In the genomic region with DNA sequence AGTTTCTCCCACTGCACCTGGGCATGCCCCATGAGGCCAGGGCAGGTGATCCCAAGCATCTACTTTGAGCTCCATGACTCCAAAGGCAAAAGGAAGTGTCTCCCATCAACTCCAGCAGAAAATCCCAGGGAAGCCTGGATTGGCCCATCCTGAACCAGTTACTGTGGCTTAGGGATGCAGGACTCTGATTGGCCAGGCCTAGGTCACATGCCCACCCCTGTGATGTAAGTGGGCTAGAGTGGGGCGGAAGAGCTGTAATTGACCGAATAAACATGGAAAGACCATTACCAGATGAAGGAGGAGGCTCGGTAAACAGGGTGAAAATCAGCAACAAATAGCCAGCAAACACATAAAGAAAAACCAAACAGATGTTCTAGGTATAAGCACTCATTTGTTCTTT, we compare ENCODE assay signal across 26 cellular contexts. TPM values are rescaled to one million over a fixed set of nuclear protein-coding genes. Genes with fewer than 3 reads are reported as not detected.
DNase-seq lines count a peak whose midpoint lies in the region; ATAC-seq and TF ChIP-seq lines count a peak whose summit lies in the region.
"Had no signal": no experiment of that assay in that cellular context is flagged by ENCODE, and none has a peak within 500 bp of the region (broad histone marks: within the 10 kb centered on the region; RNA-seq: fewer than 3 reads in every experiment).

No MANE protein-coding gene starts in this region.

- H3K4me1 Mint-ChIP-seq in MCF 10A (ENCODE audit: insufficient read depth, unreplicated experiment) (peaks cover 24% of the 10 kb centered on the region), chondrocyte (ENCODE audit: low read depth) (peaks cover 9% of the 10 kb centered on the region)
- no peaks in the 10 kb centered on the region for H3K4me1 Mint-ChIP-seq in activated T-helper 17 cell treated with anti-CD3 and anti-CD28 coated beads, Interleukin-2, amount 50 U/mL, for 72 hours

- intact Hi-C loops in MCF 10A (cut with micrococcal nuclease) (no loop called here), breast epithelium (cut with DNase I; ENCODE audit: low total_unique reads) (no loop called here), spleen (cut with DNase I; ENCODE audit: low total_unique reads) (no loop called here), OCI-LY7 (cut with micrococcal nuclease; ENCODE audit: unreplicated experiment) (no loop called here)

- peak overlapping the region; percentile 92 for H3K27ac Mint-ChIP-seq in MCF 10A (ENCODE audit: low read depth, unreplicated experiment)
- no peak overlapping the region for H3K27ac Mint-ChIP-seq in chondrocyte (ENCODE audit: unreplicated experiment)
- no peak overlapping the region for H3K27ac Mint-ChIP-seq in activated T-helper 17 cell treated with anti-CD3 and anti-CD28 coated beads, Interleukin-2, amount 50 U/mL, for 72 hours
- H3K27ac Mint-ChIP-seq: CD4-positive, alpha-beta T cell; HFFc6 had no signal

- BruUV-seq in MCF 10A (replicated peaks; lab: Mats Ljungman, UMichigan): no TSS peak
- no TSS peak for BruUV-seq in OCI-LY7 (replicated peaks; lab: Mats Ljungman, UMichigan)

- H3K9me2 ChIP-seq in OCI-LY7 (ENCODE audit: insufficient read depth, low read length): no peaks in the 10 kb centered on the region

- CTCF ChIA-PET in MCF 10A (lab: Yijun Ruan, JAX): interaction anchor here (0.6 kb wide), 2 partner anchors 343 to 1434 kb away, joined by 3 to 4 read pairs; no protein-coding TSS in a partner anchor
- CTCF ChIA-PET in OCI-LY7 (lab: Charles Lee; ENCODE audit: unreplicated experiment): no interaction called here

- H3K4me1 ChIP-seq in breast epithelium (no peaks in the 10 kb centered on the region), spleen (no peaks in the 10 kb centered on the region), OCI-LY7 (ENCODE audit: insufficient read depth, low read length, poor library complexity, severe bottlenecking) (no peaks in the 10 kb centered on the region)
- H3K4me1 ChIP-seq: BLaER1, HAP-1 had no signal

- DNase-seq in MCF 10A (ENCODE audit: unreplicated experiment): no peak
- DNase-seq in breast epithelium (ENCODE audit: low spot score in 2 of 2): no peak
- DNase-seq in chondrocyte (ENCODE audit: low spot score): peak; percentile 10
- DNase-seq in spleen: peak; percentile 2
- DNase-seq in DMS53 treated with DMSO at 0.1 percent for 48 hours (lab: John Stamatoyannopoulos, UW; ENCODE audit: unreplicated experiment): no peak
- DNase-seq in OCI-LY7 (ENCODE audit: low spot score): no peak
- DNase-seq: CD4-positive, alpha-beta T cell; COR-L47; DMS53; GOT3; HFFc6; KG1; NCI-H1048; NCI-H1417; NCI-H1694 treated with DMSO at 0.1 percent for 48 hours; NCI-H2081 treated with DMSO at 0.1 percent for 48 hours; NCI-H2171 treated with DMSO at 0.1 percent for 48 hours; NCI-H345; NCI-H510A treated with DMSO at 0.1 percent for 48 hours; NCI-H82; RPMI8226; SHP77 had no signal

- H3K4me3 ChIP-seq in breast epithelium: no peak overlapping the region
- no peak overlapping the region for H3K4me3 ChIP-seq in spleen
- no peak overlapping the region for H3K4me3 ChIP-seq in OCI-LY7 (ENCODE audit: low read depth, low read length, poor library complexity, severe bottlenecking)
- H3K4me3 ChIP-seq: BLaER1, HAP-1 had no signal

- no peak overlapping the region for H3K4me2 ChIP-seq in OCI-LY7 (ENCODE audit: low read length)
- H3K4me2 ChIP-seq: BLaER1 had no signal

- H3K36me3 Mint-ChIP-seq in MCF 10A (ENCODE audit: insufficient read depth, unreplicated experiment) (no peaks in the 10 kb centered on the region), chondrocyte (ENCODE audit: low read depth) (peaks cover 3% of the 10 kb centered on the region)
- no peaks in the 10 kb centered on the region for H3K36me3 Mint-ChIP-seq in activated T-helper 17 cell treated with anti-CD3 and anti-CD28 coated beads, Interleukin-2, amount 50 U/mL, for 72 hours (ENCODE audit: low read depth)

- POLR2A ChIA-PET in MCF 10A (lab: Yijun Ruan, JAX): interaction anchor here (0.9 kb wide), 1 partner anchor 14 kb away, joined by 3 read pairs; no protein-coding TSS in a partner anchor
- POLR2A ChIA-PET in OCI-LY7 (lab: Charles Lee): no interaction called here

- H4K20me1 ChIP-seq in OCI-LY7 (ENCODE audit: insufficient read depth, low read length): no peaks in the 10 kb centered on the region
- H4K20me1 ChIP-seq: BLaER1 had no signal

- H3K27me3 Mint-ChIP-seq in MCF 10A (ENCODE audit: insufficient read depth, unreplicated experiment): no peaks in the 10 kb centered on the region
- peaks cover 22% of the 10 kb centered on the region for H3K27me3 Mint-ChIP-seq in chondrocyte (ENCODE audit: low read depth)
- H3K27me3 Mint-ChIP-seq in activated T-helper 17 cell treated with anti-CD3 and anti-CD28 coated beads, Interleukin-2, amount 50 U/mL, for 72 hours: peaks cover 38% of the 10 kb centered on the region

- H3K27me3 ChIP-seq in breast epithelium (no peaks in the 10 kb centered on the region), spleen (replicated peaks in 1 of 7) (peaks cover 0 to 57% (median 3%) of the 10 kb centered on the region in 7 donors)
- H3K27me3 ChIP-seq: BLaER1 had no signal

- peaks cover 4 to 10% of the 10 kb centered on the region in 2 donors for H3K9me3 ChIP-seq in breast epithelium
- peaks cover 0 to 39% (median 22%) of the 10 kb centered on the region in 8 donors for H3K9me3 ChIP-seq in spleen
- H3K9me3 ChIP-seq in OCI-LY7 (ENCODE audit: low read length): 0 out of 2 replicates have a peak, but pooled peaks cover 8% of the 10 kb centered on the region

- no peaks in the 10 kb centered on the region for H3K36me3 ChIP-seq in breast epithelium
- H3K36me3 ChIP-seq in spleen: no peaks in the 10 kb centered on the region
- H3K36me3 ChIP-seq in OCI-LY7 (ENCODE audit: insufficient read depth, low read length): no peaks in the 10 kb centered on the region
- H3K36me3 ChIP-seq: BLaER1, HAP-1 had no signal

- TF ChIP-seq POLR2A in breast epithelium (IDR thresholded peaks at IDR 0.05) (no peak), spleen (IDR thresholded peaks at IDR 0.05) (no peak)

- H3K79me2 ChIP-seq in OCI-LY7 (ENCODE audit: insufficient read depth, low read depth, low read length): no peaks in the 10 kb centered on the region

- H2AFZ ChIP-seq in OCI-LY7 (ENCODE audit: low read length): no peak overlapping the region

- TF ChIP-seq CTCF in MCF 10A (IDR thresholded peaks at IDR 0.05; ENCODE audit: unreplicated experiment) (no peak), breast epithelium (IDR thresholded peaks at IDR 0.05) (no peak), chondrocyte (IDR thresholded peaks at IDR 0.05) (no peak), spleen (IDR thresholded peaks at IDR 0.05 in 8 of 11, conservative IDR thresholded peaks at IDR 0.05 in 3 of 11) (no peak), OCI-LY7 (conservative IDR thresholded peaks at IDR 0.05; ENCODE audit: low read length) (no peak)

- H3K4me3 Mint-ChIP-seq in MCF 10A (ENCODE audit: unreplicated experiment) (no peak overlapping the region), chondrocyte (ENCODE audit: unreplicated experiment) (no peak overlapping the region)
- no peak overlapping the region for H3K4me3 Mint-ChIP-seq in activated T-helper 17 cell treated with anti-CD3 and anti-CD28 coated beads, Interleukin-2, amount 50 U/mL, for 72 hours
- H3K4me3 Mint-ChIP-seq: CD4-positive, alpha-beta T cell; HFFc6 had no signal

- WGBS in spleen, 5 donors: 55 to 83% (median 71%) methylated on average over 3 of the region's 3 CpGs

- H3K9me3 Mint-ChIP-seq in MCF 10A (ENCODE audit: unreplicated experiment): peaks cover 8% of the 10 kb centered on the region
- peaks cover 27% of the 10 kb centered on the region for H3K9me3 Mint-ChIP-seq in chondrocyte (ENCODE audit: low read depth)
- H3K9me3 Mint-ChIP-seq in activated T-helper 17 cell treated with anti-CD3 and anti-CD28 coated beads, Interleukin-2, amount 50 U/mL, for 72 hours: peaks cover 9% of the 10 kb centered on the region

- no peak overlapping the region for H3K27ac ChIP-seq in breast epithelium
- no peak overlapping the region for H3K27ac ChIP-seq in spleen
- no peak overlapping the region for H3K27ac ChIP-seq in OCI-LY7 (ENCODE audit: low read depth, low read length, poor library complexity, severe bottlenecking)
- H3K27ac ChIP-seq: BLaER1 had no signal

- ATAC-seq in activated T-helper 17 cell treated with anti-CD3 and anti-CD28 coated beads, Interleukin-2, amount 50 U/mL, for 72 hours (replicated peaks): no peak

RNA-seq across cellular contexts. Expression of a gene that starts 45.2 kb away (rescaled TPM):
- total RNA-seq in MCF 10A (2022) (0.32 and 0.47 TPM in 2 replicates), breast epithelium (not detected), chondrocyte (0.19 to 0.82 TPM (median 0.47 TPM) in 3 replicates), spleen (1 to 10 TPM in 1 of 7 donors, under 1 TPM in 5, not detected in 1; 0.30 to 1.1 (median 0.69) TPM), OCI-LY7 (2022) (0.42 TPM in 1 of 2 replicates, not detected in the other)
- polyA plus RNA-seq in spleen: under 1 TPM; 0.04 to 0.08 (median 0.06) TPM
- total RNA-seq in activated T-helper 17 cell treated with anti-CD3 and anti-CD28 coated beads, Interleukin-2, amount 50 U/mL, for 72 hours: under 1 TPM; 0.26 to 0.52 TPM
- total RNA-seq in OCI-LY7 (2014; rRNA removed; shearing (Covaris generic)): 0.18 and 0.28 TPM in 2 replicates
- total RNA-seq: A172 had no signal

Comparison
In these comparisons a context has a peak if more than half of its experiments do, and no peak if none do; other contexts are left out.
1. DNase-seq: peak in chondrocyte (single experiment) and spleen (single experiment); none in MCF 10A (single experiment), breast epithelium (0 of 2), DMS53 treated with DMSO at 0.1 percent for 48 hours (single experiment) and OCI-LY7 (single experiment).